ENCODE assay signal across 24 cellular contexts in genomic region chr6:70894001-70894400, GRCh38.
"Had no signal": no experiment of that assay in that cellular context is flagged by ENCODE, and none has a peak within 500 bp of the region (broad histone marks: within the 10 kb centered on the region; RNA-seq: fewer than 3 reads in every experiment).

No MANE protein-coding gene starts in this region.

- DNase-seq: activated CD4-positive, alpha-beta T cell treated with anti-CD3 and anti-CD28 coated beads for 48 hours; activated CD4-positive, alpha-beta T cell treated with anti-CD3 and anti-CD28 coated beads, Interleukin-2, amount 50 U/mL, for 4 hours; activated CD8-positive, alpha-beta memory T cell treated with anti-CD3 and anti-CD28 coated beads, Interleukin-2, amount 50 U/mL, for 48 hours; activated CD8-positive, alpha-beta T cell treated with anti-CD3 and anti-CD28 coated beads, Interleukin-2, amount 10 ng/mL, durations not matched to agents 7 days and 5 days; activated naive CD4-positive, alpha-beta T cell treated with anti-CD3 and anti-CD28 coated beads, Interleukin-2, amount 50 U/mL, for 16 hours; activated naive CD8-positive, alpha-beta T cell treated with anti-CD3 and anti-CD28 coated beads, Interleukin-2, amount 10 ng/mL, durations not matched to agents 7 days and 5 days; activated T-cell treated with anti-CD3 and anti-CD28 coated beads, Interleukin-2, amount 50 U/mL, for 1 hour; adrenal gland; anterior cingulate cortex; MG63; NCI-H1105; NCI-H1436 treated with DMSO at 0.1 percent for 48 hours; NCI-H187; NCI-H2081; NCI-H2227 treated with DMSO at 0.1 percent for 48 hours; NCI-H526 treated with DMSO at 0.1 percent for 48 hours; NCI-H82; RPMI8226; T-cell; T-helper 2 cell; T1000 had no signal

- H3K27ac ChIP-seq: adrenal gland, SK-N-MC, VCaP had no signal

- H3K27me3 ChIP-seq: adrenal gland, MG63 had no signal

- H3K36me3 ChIP-seq: adrenal gland, MG63 had no signal

- H3K9me3 ChIP-seq: adrenal gland, MG63 had no signal

- H3K4me1 ChIP-seq: adrenal gland had no signal

- ATAC-seq: activated CD8-positive, alpha-beta T cell treated with anti-CD3 and anti-CD28 coated beads, Interleukin-2, amount 10 ng/mL, durations not matched to agents 7 days and 5 days; Right ventricle myocardium inferior; T-cell had no signal

- H3K4me3 ChIP-seq: adrenal gland, MG63, SK-N-MC had no signal
